In genomic region chr1:14571810-14572767, GRCh38 we compare ENCODE assay signal across 10 cellular contexts. TPM values are rescaled to one million over a fixed set of nuclear protein-coding genes. Genes with fewer than 3 reads are reported as not detected.
A peak's percentile ranks its signal among the peaks of the same experiment; 100 is the strongest.
DNase-seq lines count a peak whose midpoint lies in the region; ATAC-seq and TF ChIP-seq lines count a peak whose summit lies in the region.
"Had no signal": no experiment of that assay in that cellular context is flagged by ENCODE, and none has a peak within 500 bp of the region (broad histone marks: within the 10 kb centered on the region; RNA-seq: fewer than 3 reads in every experiment).

No MANE protein-coding gene starts in this region.

- H3K27ac ChIP-seq in ascending aorta (no peak overlapping the region), stomach (no peak overlapping the region)

- H3K36me3 ChIP-seq in ascending aorta (no peaks in the 10 kb centered on the region), stomach (no peaks in the 10 kb centered on the region)

- no peak overlapping the region for H3K4me3 ChIP-seq in ascending aorta
- no peak overlapping the region for H3K4me3 ChIP-seq in stomach

- TF ChIP-seq EP300 in stomach (IDR thresholded peaks at IDR 0.05) = no peak

- no peak overlapping the region for H3K27ac Mint-ChIP-seq in stimulated activated naive CD8-positive, alpha-beta T cell treated with anti-CD3 and anti-CD28 coated beads, Interleukin-15, amount 100 ng/mL, for 72 hours
- no peak overlapping the region for H3K27ac Mint-ChIP-seq in glutamatergic neuron (ENCODE audit: unreplicated experiment)
- H3K27ac Mint-ChIP-seq: activated naive CD4-positive, alpha-beta T cell treated with anti-CD3 and anti-CD28 coated beads, Interleukin-2, amount 50 U/mL, for 72 hours had no signal

- TF ChIP-seq CTCF in glutamatergic neuron (IDR thresholded peaks at IDR 0.05; ENCODE audit: partially characterized antibody, unreplicated experiment) (peak; percentile 56), ascending aorta (IDR thresholded peaks at IDR 0.05) (no peak), stomach (IDR thresholded peaks at IDR 0.05) (peak in 1 of 7 experiments; percentile 13)

- WGBS in stomach, 5 donors = 83 to 93% (median 86%) methylated on average over 17 of the region's 17 CpGs

- H3K4me1 Mint-ChIP-seq in stimulated activated naive CD8-positive, alpha-beta T cell treated with anti-CD3 and anti-CD28 coated beads, Interleukin-15, amount 100 ng/mL, for 72 hours = no peaks in the 10 kb centered on the region
- no peaks in the 10 kb centered on the region for H3K4me1 Mint-ChIP-seq in glutamatergic neuron (ENCODE audit: low read depth, unreplicated experiment)

- ATAC-seq in stimulated activated naive CD8-positive, alpha-beta T cell treated with anti-CD3 and anti-CD28 coated beads, Interleukin-15, Interleukin-2, amounts not matched to agents 100 U/mL and 50 U/mL, for 24 hours = no peak
- ATAC-seq in stimulated activated naive CD8-positive, alpha-beta T cell treated with anti-CD3 and anti-CD28 coated beads, Interleukin-15, amount 100 ng/mL, for 72 hours = no peak
- no peak for ATAC-seq in HG03521 (IDR thresholded peaks at IDR 0.05; ENCODE audit: unreplicated experiment)
- ATAC-seq: activated naive CD4-positive, alpha-beta T cell treated with anti-CD3 and anti-CD28 coated beads, Interleukin-2, amount 50 U/mL, for 72 hours had no signal

- peaks cover 16 to 18% of the 10 kb centered on the region in 2 donors for H3K9me3 Mint-ChIP-seq in stimulated activated naive CD8-positive, alpha-beta T cell treated with anti-CD3 and anti-CD28 coated beads, Interleukin-15, amount 100 ng/mL, for 72 hours
- peaks cover 2% of the 10 kb centered on the region for H3K9me3 Mint-ChIP-seq in glutamatergic neuron (ENCODE audit: unreplicated experiment)

- H3K9me3 ChIP-seq in ascending aorta = peaks cover 0 to 4% of the 10 kb centered on the region in 2 donors
- H3K9me3 ChIP-seq in stomach = peaks cover 0 to 12% (median 0%) of the 10 kb centered on the region in 4 donors

- DNase-seq in stimulated activated naive CD8-positive, alpha-beta T cell treated with anti-CD3 and anti-CD28 coated beads, Interleukin-15, Interleukin-2, amounts not matched to agents 100 U/mL and 50 U/mL, for 24 hours = peak; percentile 3
- no peak for DNase-seq in stimulated activated naive CD8-positive, alpha-beta T cell treated with anti-CD3 and anti-CD28 coated beads, Interleukin-15, amount 100 ng/mL, for 72 hours
- DNase-seq in NAMALWA (ENCODE audit: low spot score) (peak; percentile 37), glutamatergic neuron (peak; percentile 56), ascending aorta (ENCODE audit: low spot score in 2 of 2) (no peak), NCI-H1694 (lab: John Stamatoyannopoulos, UW) (no peak), stomach (no peak)
- DNase-seq: KG1 had no signal

- no peak for TF ChIP-seq POLR2A in stomach (IDR thresholded peaks at IDR 0.05)

- H3K36me3 Mint-ChIP-seq in glutamatergic neuron (ENCODE audit: unreplicated experiment) = peaks cover 27% of the 10 kb centered on the region

- no peak overlapping the region for H3K4me3 Mint-ChIP-seq in stimulated activated naive CD8-positive, alpha-beta T cell treated with anti-CD3 and anti-CD28 coated beads, Interleukin-15, amount 100 ng/mL, for 72 hours
- no peak overlapping the region for H3K4me3 Mint-ChIP-seq in glutamatergic neuron (ENCODE audit: unreplicated experiment)

- H3K27me3 ChIP-seq in ascending aorta = no peaks in the 10 kb centered on the region
- H3K27me3 ChIP-seq in stomach = no peaks in the 10 kb centered on the region

- H3K4me1 ChIP-seq in ascending aorta (no peaks in the 10 kb centered on the region), stomach (no peaks in the 10 kb centered on the region)

- peaks cover 14% of the 10 kb centered on the region for H3K27me3 Mint-ChIP-seq in stimulated activated naive CD8-positive, alpha-beta T cell treated with anti-CD3 and anti-CD28 coated beads, Interleukin-15, amount 100 ng/mL, for 72 hours
- H3K27me3 Mint-ChIP-seq in glutamatergic neuron (ENCODE audit: unreplicated experiment) = peaks cover 4% of the 10 kb centered on the region

- intact Hi-C loops in ascending aorta (cut with DNase I) (no loop called here), stomach (cut with DNase I; ENCODE audit: low total_unique reads) (no loop called here)

RNA-seq across cellular contexts. Expression of gene KAZN, which starts 26.4 kb away (rescaled TPM):
- total RNA-seq in glutamatergic neuron (ENCODE audit: unreplicated experiment) = 7.9 TPM
- total RNA-seq in ascending aorta = 58.5 TPM
- total RNA-seq in stomach = 10 to 100 TPM in 1 of 5 donors, 1 to 10 TPM in 4; 1.2 to 50.7 (median 8.3) TPM
- polyA plus RNA-seq in stomach = 1 to 10 TPM; 3.9 to 6.4 (median 4.6) TPM

Comparison
In these comparisons a context has a peak if more than half of its experiments do, and no peak if none do; other contexts are left out.
1. DNase-seq: peak in stimulated activated naive CD8-positive, alpha-beta T cell treated with anti-CD3 and anti-CD28 coated beads, Interleukin-15, Interleukin-2, amounts not matched to agents 100 U/mL and 50 U/mL, for 24 hours (single experiment), NAMALWA (single experiment) and glutamatergic neuron (single experiment); none in stimulated activated naive CD8-positive, alpha-beta T cell treated with anti-CD3 and anti-CD28 coated beads, Interleukin-15, amount 100 ng/mL, for 72 hours (0 of 2), ascending aorta (0 of 2), NCI-H1694 (single experiment) and stomach (single experiment).